In the genomic region with DNA sequence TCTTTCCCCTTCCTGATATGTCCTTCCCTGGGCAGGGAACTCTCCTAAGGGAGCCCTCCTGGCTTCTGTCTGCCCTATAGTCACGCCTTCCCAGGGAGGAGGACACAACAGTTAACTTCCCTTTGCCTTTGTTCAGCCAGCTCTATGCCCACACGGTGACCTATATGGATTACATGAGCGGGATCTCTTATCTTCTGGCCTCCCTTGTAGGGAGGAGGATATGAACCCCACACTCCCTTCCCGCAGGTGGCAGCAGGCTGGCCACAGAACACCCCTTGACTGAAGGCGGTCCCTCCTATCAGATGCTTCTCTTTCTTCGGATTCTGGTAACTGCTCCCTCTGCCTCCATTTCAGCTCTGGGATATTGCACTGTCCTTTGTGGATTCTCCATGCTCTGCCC, we compare ENCODE assay signal across 16 cellular contexts.
A peak's percentile ranks its signal among the peaks of the same experiment; 100 is the strongest.
DNase-seq lines count a peak whose midpoint lies in the region; ATAC-seq and TF ChIP-seq lines count a peak whose summit lies in the region.
"Had no signal": no experiment of that assay in that cellular context is flagged by ENCODE, and none has a peak within 500 bp of the region (broad histone marks: within the 10 kb centered on the region; RNA-seq: fewer than 3 reads in every experiment).

No MANE protein-coding gene starts in this region.

- H3K9me3 ChIP-seq in HUES48 (ENCODE audit: control insufficient read depth, insufficient read depth, low read length): no peaks in the 10 kb centered on the region
- no peaks in the 10 kb centered on the region for H3K9me3 ChIP-seq in stomach
- H3K9me3 ChIP-seq: suprapubic skin had no signal

- TF ChIP-seq POLR2A in stomach (IDR thresholded peaks at IDR 0.05): no peak

- WGBS in stomach, 5 donors: 45 to 65% (median 53%) methylated on average over 6 of the region's 6 CpGs

- no peak overlapping the region for H3K27ac Mint-ChIP-seq in WTC11
- no peak overlapping the region for H3K27ac Mint-ChIP-seq in effector memory CD8-positive, alpha-beta T cell
- H3K27ac Mint-ChIP-seq in CD14-positive monocyte: peak overlapping the region in 1 of 7 donors; percentile 14
- H3K27ac Mint-ChIP-seq: activated B cell treated with CpG ODN at 0.5 μM for 24 hours; dendritic cell treated with granulocyte-macrophage colony-stimulating factor and Interleukin-4, amounts not matched to agents 40 ng/mL and 50 ng/mL, for 4 days; nephron had no signal

- H3K27me3 ChIP-seq in HUES48 (ENCODE audit: control insufficient read depth, insufficient read depth, low read length): no peaks in the 10 kb centered on the region
- H3K27me3 ChIP-seq in kidney epithelial cell (ENCODE audit: control insufficient read depth, insufficient read depth, low read length): no peaks in the 10 kb centered on the region
- H3K27me3 ChIP-seq in stomach: no peaks in the 10 kb centered on the region
- H3K27me3 ChIP-seq: suprapubic skin had no signal

- intact Hi-C loops in stomach (cut with DNase I; ENCODE audit: low total_unique reads): no loop called here
- intact Hi-C loops in CD14-positive monocyte (cut with micrococcal nuclease): no loop called here

- H3K4me1 Mint-ChIP-seq in WTC11 (peaks cover 23% of the 10 kb centered on the region), CD14-positive monocyte (peaks cover 13% of the 10 kb centered on the region)
- H3K4me1 Mint-ChIP-seq in effector memory CD8-positive, alpha-beta T cell (ENCODE audit: low read depth in 2 of 2): no peaks in the 10 kb centered on the region
- H3K4me1 Mint-ChIP-seq: nephron had no signal

- H3K4me1 ChIP-seq in HUES48 (ENCODE audit: control insufficient read depth, insufficient read depth, low read length): peaks cover 9% of the 10 kb centered on the region; the same call in 1 of the 2 replicates
- H3K4me1 ChIP-seq in stomach: peaks cover 22 to 35% (median 30%) of the 10 kb centered on the region in 4 donors

- H3K36me3 ChIP-seq in HUES48 (ENCODE audit: control insufficient read depth, insufficient read depth, low read length): no peaks in the 10 kb centered on the region
- H3K36me3 ChIP-seq in kidney epithelial cell (ENCODE audit: control insufficient read depth, insufficient read depth, low read length): no peaks in the 10 kb centered on the region
- H3K36me3 ChIP-seq in stomach: no peaks in the 10 kb centered on the region
- H3K36me3 ChIP-seq: suprapubic skin had no signal

- no peak overlapping the region for H3K4me3 Mint-ChIP-seq in WTC11
- no peak overlapping the region for H3K4me3 Mint-ChIP-seq in effector memory CD8-positive, alpha-beta T cell
- no peak overlapping the region for H3K4me3 Mint-ChIP-seq in CD14-positive monocyte
- H3K4me3 Mint-ChIP-seq: activated B cell treated with CpG ODN at 0.5 μM for 24 hours; dendritic cell treated with granulocyte-macrophage colony-stimulating factor and Interleukin-4, amounts not matched to agents 40 ng/mL and 50 ng/mL, for 4 days; nephron had no signal

- H3K9me3 Mint-ChIP-seq in WTC11 (no peaks in the 10 kb centered on the region), CD14-positive monocyte (no peaks in the 10 kb centered on the region)
- no peaks in the 10 kb centered on the region for H3K9me3 Mint-ChIP-seq in effector memory CD8-positive, alpha-beta T cell
- H3K9me3 Mint-ChIP-seq: activated B cell treated with CpG ODN at 0.5 μM for 24 hours; dendritic cell treated with granulocyte-macrophage colony-stimulating factor and Interleukin-4, amounts not matched to agents 40 ng/mL and 50 ng/mL, for 4 days had no signal

- H3K36me3 Mint-ChIP-seq in WTC11 (no peaks in the 10 kb centered on the region), CD14-positive monocyte (peaks cover 0 to 3% of the 10 kb centered on the region in 2 donors)
- no peaks in the 10 kb centered on the region for H3K36me3 Mint-ChIP-seq in effector memory CD8-positive, alpha-beta T cell (ENCODE audit: insufficient read depth)

- DNase-seq in WTC11 (ENCODE audit: low spot score) (no peak), kidney epithelial cell (ENCODE audit: low read depth) (no peak), stomach (peak; percentile 36), activated T-cell treated with anti-CD3 and anti-CD28 coated beads for 4 hours (no peak), CD14-positive monocyte (ENCODE audit: low spot score) (no peak)
- DNase-seq in effector memory CD8-positive, alpha-beta T cell: no peak
- DNase-seq: activated B cell treated with CpG ODN at 0.5 μM for 24 hours, NCI-H1694, NCI-H774, SHP77 had no signal

- no peak for TF ChIP-seq CTCF in WTC11 (IDR thresholded peaks at IDR 0.05)
- peak; percentile 5 for TF ChIP-seq CTCF in kidney epithelial cell (IDR thresholded peaks at IDR 0.05; ENCODE audit: insufficient read depth, low read length, poor library complexity, severe bottlenecking)
- TF ChIP-seq CTCF in stomach (IDR thresholded peaks at IDR 0.05): no peak
- no peak for TF ChIP-seq CTCF in CD14-positive monocyte (IDR thresholded peaks at IDR 0.05)

- POLR2A ChIA-PET in WTC11 (lab: Charles Lee): interaction anchor here (1.1 kb wide), 1 partner anchor 18 kb away, joined by 3 read pairs; no protein-coding TSS in a partner anchor

- H3K27ac ChIP-seq in HUES48 (ENCODE audit: low read depth, low read length): peak overlapping the region; percentile 66
- H3K27ac ChIP-seq in stomach: peak overlapping the region in 4 of 5 donors; percentile 5 to 68 (median 38)
- H3K27ac ChIP-seq: KMS-11, suprapubic skin had no signal

- H3K4me3 ChIP-seq in HUES48 (ENCODE audit: low read depth, low read length) (no peak overlapping the region), kidney epithelial cell (ENCODE audit: low read depth, low read length) (no peak overlapping the region), stomach (no peak overlapping the region)
- H3K4me3 ChIP-seq: suprapubic skin had no signal

- H3K27me3 Mint-ChIP-seq in WTC11 (ENCODE audit: low read depth) (no peaks in the 10 kb centered on the region), CD14-positive monocyte (ENCODE audit: low read depth in 3 of 3) (peaks cover 0 to 9% (median 1%) of the 10 kb centered on the region in 3 donors)
- no peaks in the 10 kb centered on the region for H3K27me3 Mint-ChIP-seq in effector memory CD8-positive, alpha-beta T cell
- H3K27me3 Mint-ChIP-seq: activated B cell treated with CpG ODN at 0.5 μM for 24 hours had no signal

- ATAC-seq in WTC11 (peak; percentile 79), GM18511 (IDR thresholded peaks at IDR 0.05; ENCODE audit: unreplicated experiment) (no peak)
- no peak for ATAC-seq in effector memory CD8-positive, alpha-beta T cell (replicated peaks)

- CTCF ChIA-PET in WTC11 (lab: Charles Lee): no interaction called here

- no peak overlapping the region for H3K9ac ChIP-seq in HUES48 (ENCODE audit: low read depth, low read length)
- H3K9ac ChIP-seq: KMS-11 had no signal

- no peak for TF ChIP-seq EP300 in stomach (IDR thresholded peaks at IDR 0.05)

TF ChIP-seq in WTC11, 78 proteins besides CTCF, POLR2A, EP300 and RAD21:
- TF ChIP-seq, protein P1, sequence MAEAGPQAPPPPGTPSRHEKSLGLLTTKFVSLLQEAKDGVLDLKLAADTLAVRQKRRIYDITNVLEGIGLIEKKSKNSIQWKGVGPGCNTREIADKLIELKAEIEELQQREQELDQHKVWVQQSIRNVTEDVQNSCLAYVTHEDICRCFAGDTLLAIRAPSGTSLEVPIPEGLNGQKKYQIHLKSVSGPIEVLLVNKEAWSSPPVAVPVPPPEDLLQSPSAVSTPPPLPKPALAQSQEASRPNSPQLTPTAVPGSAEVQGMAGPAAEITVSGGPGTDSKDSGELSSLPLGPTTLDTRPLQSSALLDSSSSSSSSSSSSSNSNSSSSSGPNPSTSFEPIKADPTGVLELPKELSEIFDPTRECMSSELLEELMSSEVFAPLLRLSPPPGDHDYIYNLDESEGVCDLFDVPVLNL (CRISPR knock-in tag; IDR thresholded peaks at IDR 0.05; ENCODE audit: borderline replicate concordance, low read depth): no peak
- no peak for TF ChIP-seq PRRX2 (CRISPR knock-in tag; IDR thresholded peaks at IDR 0.05)
- no peak for TF ChIP-seq USF1 (CRISPR knock-in tag; IDR thresholded peaks at IDR 0.05)
- TF ChIP-seq GTF2I (CRISPR knock-in tag; conservative IDR thresholded peaks at IDR 0.05): no peak
- no peak for TF ChIP-seq TP53 (CRISPR knock-in tag; IDR thresholded peaks at IDR 0.05)
- TF ChIP-seq ZNF671 (CRISPR knock-in tag; IDR thresholded peaks at IDR 0.05): no peak
- TF ChIP-seq, protein P2, sequence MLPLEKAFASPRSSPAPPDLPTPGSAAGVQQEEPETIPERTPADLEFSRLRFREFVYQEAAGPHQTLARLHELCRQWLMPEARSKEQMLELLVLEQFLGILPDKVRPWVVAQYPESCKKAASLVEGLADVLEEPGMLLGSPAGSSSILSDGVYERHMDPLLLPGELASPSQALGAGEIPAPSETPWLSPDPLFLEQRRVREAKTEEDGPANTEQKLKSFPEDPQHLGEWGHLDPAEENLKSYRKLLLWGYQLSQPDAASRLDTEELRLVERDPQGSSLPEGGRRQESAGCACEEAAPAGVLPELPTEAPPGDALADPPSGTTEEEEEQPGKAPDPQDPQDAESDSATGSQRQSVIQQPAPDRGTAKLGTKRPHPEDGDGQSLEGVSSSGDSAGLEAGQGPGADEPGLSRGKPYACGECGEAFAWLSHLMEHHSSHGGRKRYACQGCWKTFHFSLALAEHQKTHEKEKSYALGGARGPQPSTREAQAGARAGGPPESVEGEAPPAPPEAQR (CRISPR knock-in tag; IDR thresholded peaks at IDR 0.05): no peak
- TF ChIP-seq CBFB (CRISPR knock-in tag; IDR thresholded peaks at IDR 0.05; ENCODE audit: low read depth): no peak
- no peak for TF ChIP-seq ZBTB43 (CRISPR knock-in tag; IDR thresholded peaks at IDR 0.05)
- TF ChIP-seq ATF1 (CRISPR knock-in tag; IDR thresholded peaks at IDR 0.05): no peak
- TF ChIP-seq ZNF423 (CRISPR knock-in tag; IDR thresholded peaks at IDR 0.05): no peak
